ENCODE assay signal across 8 cellular contexts in genomic region chr11:85854212-85854556, GRCh38. TPM values are rescaled to one million over a fixed set of nuclear protein-coding genes. Genes with fewer than 3 reads are reported as not detected.
DNase-seq lines count a peak whose midpoint lies in the region; ATAC-seq and FAIRE-seq lines count a peak whose summit lies in the region.

No MANE protein-coding gene starts in this region.

- peak overlapping the region; percentile 87 for H3K4me3 ChIP-seq in iPS-15b (ENCODE audit: low read depth, low read length)

- peaks cover 13% of the 10 kb centered on the region for H3K4me1 Mint-ChIP-seq in activated CD8-positive, alpha-beta T cell treated with anti-CD3 and anti-CD28 coated beads, Interleukin-2, amount 10 ng/mL, durations not matched to agents 7 days and 5 days (ENCODE audit: low read depth)
- H3K4me1 Mint-ChIP-seq in stimulated activated naive B cell treated with anti-CD40 and anti-IgM and Interleukin-4, amounts not matched to agents 10 μg/mL and 1 μg/mL and 100 μg/mL, for 72 hours = peaks cover 4% of the 10 kb centered on the region in 2 donors

- H3K4me3 Mint-ChIP-seq in activated CD8-positive, alpha-beta T cell treated with anti-CD3 and anti-CD28 coated beads, Interleukin-2, amount 10 ng/mL, durations not matched to agents 7 days and 5 days = peak overlapping the region; percentile 84
- peak overlapping the region; percentile 87 to 93 for H3K4me3 Mint-ChIP-seq in stimulated activated naive B cell treated with anti-CD40 and anti-IgM and Interleukin-4, amounts not matched to agents 10 μg/mL and 1 μg/mL and 100 μg/mL, for 72 hours

- peak overlapping the region; percentile 91 for H3K27ac Mint-ChIP-seq in activated CD8-positive, alpha-beta T cell treated with anti-CD3 and anti-CD28 coated beads, Interleukin-2, amount 10 ng/mL, durations not matched to agents 7 days and 5 days
- peak overlapping the region; percentile 90 for H3K27ac Mint-ChIP-seq in stimulated activated naive B cell treated with anti-CD40 and anti-IgM and Interleukin-4, amounts not matched to agents 10 μg/mL and 1 μg/mL and 100 μg/mL, for 72 hours

- no peak for FAIRE-seq in RCC 7860 (lab: Jason Lieb, UNC)

- H3K36me3 ChIP-seq in iPS-15b (ENCODE audit: control insufficient read depth, insufficient read depth, low read length) = no peaks in the 10 kb centered on the region

- H3K9ac ChIP-seq in iPS-15b (ENCODE audit: low read depth, low read length) = peak overlapping the region; percentile 88

- H3K27me3 Mint-ChIP-seq in activated CD8-positive, alpha-beta T cell treated with anti-CD3 and anti-CD28 coated beads, Interleukin-2, amount 10 ng/mL, durations not matched to agents 7 days and 5 days (ENCODE audit: low read depth) = peaks cover 2% of the 10 kb centered on the region
- peaks cover 2 to 9% of the 10 kb centered on the region in 2 donors for H3K27me3 Mint-ChIP-seq in stimulated activated naive B cell treated with anti-CD40 and anti-IgM and Interleukin-4, amounts not matched to agents 10 μg/mL and 1 μg/mL and 100 μg/mL, for 72 hours

- POLR2A ChIA-PET in activated CD8-positive, alpha-beta T cell treated with anti-CD3 and anti-CD28 coated beads, Interleukin-2, amount 10 ng/mL, durations not matched to agents 7 days and 5 days (lab: Charles Lee) = interaction anchor here (1.0 to 1.8 kb wide), 5 partner anchors 159 to 592 kb away, joined by 4 to 6 read pairs (median 5); partner anchors contain the start of genes CCDC89, TMEM126A and TMEM126B

- H3K4me1 ChIP-seq in iPS-15b (ENCODE audit: control insufficient read depth, insufficient read depth, low read length) = peaks cover 3% of the 10 kb centered on the region

- H3K36me3 Mint-ChIP-seq in activated CD8-positive, alpha-beta T cell treated with anti-CD3 and anti-CD28 coated beads, Interleukin-2, amount 10 ng/mL, durations not matched to agents 7 days and 5 days (ENCODE audit: low read depth) = peaks cover 10% of the 10 kb centered on the region
- H3K36me3 Mint-ChIP-seq in stimulated activated naive B cell treated with anti-CD40 and anti-IgM and Interleukin-4, amounts not matched to agents 10 μg/mL and 1 μg/mL and 100 μg/mL, for 72 hours = peaks cover 4 to 5% of the 10 kb centered on the region in 2 donors

- CTCF ChIA-PET in activated CD8-positive, alpha-beta T cell treated with anti-CD3 and anti-CD28 coated beads, Interleukin-2, amount 10 ng/mL, durations not matched to agents 7 days and 5 days (lab: Charles Lee) = interaction anchor here (0.7 to 4.1 kb wide), 48 partner anchors 8 to 963 kb away, joined by 3 to 34 read pairs (median 5); partner anchors contain the start of genes CREBZF, HIKESHI and TMEM126A

- peaks cover 4% of the 10 kb centered on the region for H3K27me3 ChIP-seq in iPS-15b (ENCODE audit: control insufficient read depth, insufficient read depth, low read length)

- no peaks in the 10 kb centered on the region for H3K9me3 Mint-ChIP-seq in activated CD8-positive, alpha-beta T cell treated with anti-CD3 and anti-CD28 coated beads, Interleukin-2, amount 10 ng/mL, durations not matched to agents 7 days and 5 days (ENCODE audit: insufficient read depth)
- peaks cover 0 to 2% of the 10 kb centered on the region in 2 donors for H3K9me3 Mint-ChIP-seq in stimulated activated naive B cell treated with anti-CD40 and anti-IgM and Interleukin-4, amounts not matched to agents 10 μg/mL and 1 μg/mL and 100 μg/mL, for 72 hours

- ATAC-seq in activated CD8-positive, alpha-beta T cell treated with anti-CD3 and anti-CD28 coated beads, Interleukin-2, amount 10 ng/mL, durations not matched to agents 7 days and 5 days = no peak
- no peak for ATAC-seq in stimulated activated naive B cell treated with anti-CD40 and anti-IgM and Interleukin-4, amounts not matched to agents 10 μg/mL and 1 μg/mL and 100 μg/mL, for 72 hours (replicated peaks)

- DNase-seq in NOMO-1 treated with DMSO at 0.1 percent for 48 hours (lab: John Stamatoyannopoulos, UW; ENCODE audit: unreplicated experiment) (peak; percentile 38), NOMO-1 treated with dmso at 0.1 percent for 144 hours (lab: John Stamatoyannopoulos, UW; ENCODE audit: unreplicated experiment) (no peak), nucleus accumbens (lab: John Stamatoyannopoulos, UW) (no peak), RCC 7860 (ENCODE audit: low spot score) (no peak), NCI-H1105 treated with DMSO at 0.1 percent for 48 hours (lab: John Stamatoyannopoulos, UW) (no peak)
- no peak for DNase-seq in activated CD8-positive, alpha-beta T cell treated with anti-CD3 and anti-CD28 coated beads, Interleukin-2, amount 10 ng/mL, durations not matched to agents 7 days and 5 days
- no peak for DNase-seq in stimulated activated naive B cell treated with anti-CD40 and anti-IgM and Interleukin-4, amounts not matched to agents 10 μg/mL and 1 μg/mL and 100 μg/mL, for 72 hours

- H3K9me3 ChIP-seq in iPS-15b (ENCODE audit: control insufficient read depth, insufficient read depth, low read length) = peaks cover 5% of the 10 kb centered on the region

RNA-seq across cellular contexts. Expression of gene CCDC83, which starts 1.0 kb away (rescaled TPM):
- not detected for total RNA-seq in activated CD8-positive, alpha-beta T cell treated with anti-CD3 and anti-CD28 coated beads, Interleukin-2, amount 10 ng/mL, durations not matched to agents 7 days and 5 days

RNA-seq across cellular contexts. Expression of gene SYTL2, which starts 43.2 kb away (rescaled TPM):
- total RNA-seq in activated CD8-positive, alpha-beta T cell treated with anti-CD3 and anti-CD28 coated beads, Interleukin-2, amount 10 ng/mL, durations not matched to agents 7 days and 5 days = 10 to 100 TPM; 29.3 to 31.2 TPM
